Comparison of ENCODE assay signal across 15 cellular contexts in genomic region chr1:20697560-20697959, GRCh38. TPM values are rescaled to one million over a fixed set of nuclear protein-coding genes. Genes with fewer than 3 reads are reported as not detected.
DNase-seq lines count a peak whose midpoint lies in the region; ATAC-seq, FAIRE-seq and TF ChIP-seq lines count a peak whose summit lies in the region.
"Had no signal": no experiment of that assay in that cellular context is flagged by ENCODE, and none has a peak within 500 bp of the region (broad histone marks: within the 10 kb centered on the region; RNA-seq: fewer than 3 reads in every experiment).

No MANE protein-coding gene starts in this region.

- H3K27me3 ChIP-seq in keratinocyte (ENCODE audit: control insufficient read depth, extremely low read depth, insufficient read depth, low read length): no peaks in the 10 kb centered on the region
- H3K27me3 ChIP-seq in tibial artery: no peaks in the 10 kb centered on the region
- no peaks in the 10 kb centered on the region for H3K27me3 ChIP-seq in testis

- DNase-seq in DMS79 treated with DMSO at 0.1 percent for 48 hours (lab: John Stamatoyannopoulos, UW) (peak; percentile 56), DMS79 (lab: John Stamatoyannopoulos, UW) (no peak), WTC11 (ENCODE audit: low spot score) (no peak), keratinocyte (ENCODE audit: low read depth, low spot score) (no peak), tibial artery (no peak), testis (no peak)
- DNase-seq in activated CD8-positive, alpha-beta memory T cell treated with anti-CD3 and anti-CD28 coated beads, Interleukin-2, amount 10 ng/mL, durations not matched to agents 7 days and 5 days: no peak

- peaks cover 2% of the 10 kb centered on the region for H3K27me3 Mint-ChIP-seq in WTC11 (ENCODE audit: low read depth)
- peaks cover 13% of the 10 kb centered on the region for H3K27me3 Mint-ChIP-seq in activated CD8-positive, alpha-beta memory T cell treated with anti-CD3 and anti-CD28 coated beads, Interleukin-2, amount 10 ng/mL, durations not matched to agents 7 days and 5 days
- H3K27me3 Mint-ChIP-seq: activated B cell treated with CpG ODN at 0.5 μM for 24 hours had no signal

- H3K4me2 ChIP-seq in keratinocyte (ENCODE audit: control insufficient read depth, extremely low read depth, insufficient read depth, low read depth, low read length): peak overlapping the region; percentile 18

- TF ChIP-seq CTCF in WTC11 (IDR thresholded peaks at IDR 0.05): no peak
- no peak for TF ChIP-seq CTCF in keratinocyte (optimal IDR thresholded peaks at IDR 0.05 in 1 of 3, IDR thresholded peaks at IDR 0.05 in 1 of 3, conservative IDR thresholded peaks at IDR 0.05 in 1 of 3; ENCODE audit: extremely low read depth in 1 of 3, insufficient read depth in 2 of 3, low read length in 3 of 3)
- TF ChIP-seq CTCF in tibial artery (IDR thresholded peaks at IDR 0.05): no peak
- no peak for TF ChIP-seq CTCF in testis (IDR thresholded peaks at IDR 0.05)

- H3K9me1 ChIP-seq in keratinocyte (ENCODE audit: control insufficient read depth, extremely low read depth, insufficient read depth, low read length): no peaks in the 10 kb centered on the region

- TF ChIP-seq POLR2A in testis (IDR thresholded peaks at IDR 0.05): no peak

- H3K27ac ChIP-seq in keratinocyte (ENCODE audit: control insufficient read depth, insufficient read depth, low read length): no peak overlapping the region
- H3K27ac ChIP-seq in tibial artery: peak overlapping the region; percentile 82 to 84
- H3K27ac ChIP-seq in testis: peak overlapping the region in 1 of 2 donors; percentile 89

- H3K27ac Mint-ChIP-seq in WTC11: no peak overlapping the region
- no peak overlapping the region for H3K27ac Mint-ChIP-seq in activated CD8-positive, alpha-beta memory T cell treated with anti-CD3 and anti-CD28 coated beads, Interleukin-2, amount 10 ng/mL, durations not matched to agents 7 days and 5 days
- H3K27ac Mint-ChIP-seq: activated B cell treated with CpG ODN at 0.5 μM for 24 hours had no signal

- no peak overlapping the region for H2AFZ ChIP-seq in keratinocyte (ENCODE audit: control insufficient read depth, low read length)

- H3K4me3 Mint-ChIP-seq in WTC11: 0 out of 2 replicates have a peak overlapping the region, but pooled peaks have one; percentile 79
- H3K4me3 Mint-ChIP-seq in activated CD8-positive, alpha-beta memory T cell treated with anti-CD3 and anti-CD28 coated beads, Interleukin-2, amount 10 ng/mL, durations not matched to agents 7 days and 5 days: no peak overlapping the region

- FAIRE-seq in keratinocyte (lab: Jason Lieb, UNC): no peak
- FAIRE-seq: islet of Langerhans had no signal

- H3K4me1 Mint-ChIP-seq in WTC11: peaks cover 11% of the 10 kb centered on the region
- H3K4me1 Mint-ChIP-seq in activated CD8-positive, alpha-beta memory T cell treated with anti-CD3 and anti-CD28 coated beads, Interleukin-2, amount 10 ng/mL, durations not matched to agents 7 days and 5 days: peaks cover 6% of the 10 kb centered on the region
- H3K4me1 Mint-ChIP-seq: activated T-helper 17 cell treated with anti-CD3 and anti-CD28 coated beads, Interleukin-2, amount 50 U/mL, for 72 hours had no signal

- dilution Hi-C loops in keratinocyte (cut with MboI; ENCODE audit: extremely low pct_ligation_motif_present, low sequenced_read_pairs): no loop called here

- peaks cover 24% of the 10 kb centered on the region for H3K4me1 ChIP-seq in keratinocyte (ENCODE audit: control insufficient read depth, extremely low read depth, insufficient read depth, low read length)
- peaks cover 0 to 12% (median 10%) of the 10 kb centered on the region in 4 donors for H3K4me1 ChIP-seq in tibial artery
- peaks cover 5% of the 10 kb centered on the region for H3K4me1 ChIP-seq in testis

- no peaks in the 10 kb centered on the region for H3K79me2 ChIP-seq in keratinocyte (ENCODE audit: control insufficient read depth, insufficient read depth, low read length)

- CTCF ChIA-PET in WTC11 (lab: Charles Lee): interaction anchor here (0.5 to 2.9 kb wide), 34 partner anchors 9 to 520 kb away, joined by 3 to 124 read pairs (median 8); partner anchors contain the start of genes DDOST, FAM43B, HP1BP3 and KIF17
- CTCF ChIA-PET in activated CD8-positive, alpha-beta memory T cell treated with anti-CD3 and anti-CD28 coated beads, Interleukin-2, amount 10 ng/mL, durations not matched to agents 7 days and 5 days (lab: Charles Lee): interaction anchor here (1.0 to 4.7 kb wide), 19 partner anchors 10 to 835 kb away, joined by 3 to 52 read pairs (median 6); partner anchors contain the start of genes HP1BP3 and SH2D5

- H3K9ac ChIP-seq in keratinocyte (ENCODE audit: control insufficient read depth, extremely low read depth, insufficient read depth, low read length): no peak overlapping the region

- POLR2A ChIA-PET in WTC11 (lab: Charles Lee): interaction anchor here (0.6 to 1.6 kb wide), 6 partner anchors 21 to 1641 kb away, joined by 3 to 12 read pairs (median 4); partner anchors contain the start of genes HP1BP3, KIF17 and SH2D5

- 91 to 94% methylated on average over 7 to 11 of the region's 11 CpGs for WGBS in testis, 2 donors

- no peak for ATAC-seq in WTC11
- no peak for ATAC-seq in activated CD8-positive, alpha-beta memory T cell treated with anti-CD3 and anti-CD28 coated beads, Interleukin-2, amount 10 ng/mL, durations not matched to agents 7 days and 5 days
- no peak for ATAC-seq in HG03175 (IDR thresholded peaks at IDR 0.05; ENCODE audit: unreplicated experiment)

- peaks cover 0 to 14% of the 10 kb centered on the region in 2 experiments for H3K36me3 ChIP-seq in keratinocyte (ENCODE audit: control insufficient read depth in 2 of 2, extremely low read depth in 1 of 2, insufficient read depth in 2 of 2, low read length in 2 of 2)
- no peaks in the 10 kb centered on the region for H3K36me3 ChIP-seq in tibial artery
- H3K36me3 ChIP-seq in testis (ENCODE audit: low read depth, missing control alignments): no peaks in the 10 kb centered on the region
- H3K36me3 ChIP-seq: thoracic aorta had no signal

- H3K9me3 ChIP-seq in keratinocyte (ENCODE audit: control insufficient read depth, low read depth, low read length) (no peaks in the 10 kb centered on the region), tibial artery (no peaks in the 10 kb centered on the region), testis (no peaks in the 10 kb centered on the region)
- H3K9me3 ChIP-seq: thoracic aorta had no signal

- no peaks in the 10 kb centered on the region for H3K36me3 Mint-ChIP-seq in WTC11
- H3K36me3 Mint-ChIP-seq in activated CD8-positive, alpha-beta memory T cell treated with anti-CD3 and anti-CD28 coated beads, Interleukin-2, amount 10 ng/mL, durations not matched to agents 7 days and 5 days: no peaks in the 10 kb centered on the region
- H3K36me3 Mint-ChIP-seq: IgD-negative memory B cell, memory B cell had no signal

- no peak overlapping the region for H3K4me3 ChIP-seq in keratinocyte (ENCODE audit: control insufficient read depth in 2 of 3, extremely low read depth in 1 of 3, insufficient read depth in 2 of 3, low read depth in 1 of 3, low read length in 3 of 3)
- H3K4me3 ChIP-seq in tibial artery: no peak overlapping the region
- H3K4me3 ChIP-seq in testis: no peak overlapping the region

- H3K9me3 Mint-ChIP-seq in WTC11: no peaks in the 10 kb centered on the region
- H3K9me3 Mint-ChIP-seq in activated CD8-positive, alpha-beta memory T cell treated with anti-CD3 and anti-CD28 coated beads, Interleukin-2, amount 10 ng/mL, durations not matched to agents 7 days and 5 days (ENCODE audit: low read depth): no peaks in the 10 kb centered on the region
- H3K9me3 Mint-ChIP-seq: activated B cell treated with CpG ODN at 0.5 μM for 24 hours; activated T-helper 17 cell treated with anti-CD3 and anti-CD28 coated beads, Interleukin-2, amount 50 U/mL, for 72 hours; IgD-negative memory B cell; memory B cell had no signal

- no peaks in the 10 kb centered on the region for H4K20me1 ChIP-seq in keratinocyte (ENCODE audit: control insufficient read depth, extremely low read depth, insufficient read depth, low read length)

- intact Hi-C loops in tibial artery (cut with DNase I; ENCODE audit: low total_unique reads) (loop anchor here (2.0 kb wide), 2 partner anchors 35 to 497 kb away; partner anchors contain the start of gene SH2D5), testis (cut with DNase I; ENCODE audit: low total_unique reads) (loop anchor here (10.0 kb wide), 1 partner anchor 497 kb away; no protein-coding TSS in a partner anchor)

RNA-seq across cellular contexts. Expression of gene KIF17, which starts 20.2 kb away (rescaled TPM):
- 8.1 to 16.1 TPM (median 14.3 TPM) in 3 replicates for total RNA-seq in WTC11 (2021)
- 0.90 to 1.2 TPM (median 1.1 TPM) in 3 replicates for polyA plus RNA-seq in keratinocyte
- 5.8 TPM for polyA plus RNA-seq in keratinocyte (2011; ENCODE audit: low read depth)
- polyA plus RNA-seq in keratinocyte (2011; cell fraction: cytosol; rRNA removed): 0.40 and 0.81 TPM in 2 replicates
- polyA plus RNA-seq in keratinocyte (2011; cell fraction: nucleus; rRNA removed): 3.9 and 4.5 TPM in 2 replicates
- polyA plus RNA-seq in keratinocyte (2012; ENCODE audit: low replicate concordance): 1.1 and 2.6 TPM in 2 replicates
- 0.59 to 1.5 TPM (median 1.2 TPM) in 3 replicates for polyA minus RNA-seq in keratinocyte
- polyA minus RNA-seq in keratinocyte (2011; cell fraction: cytosol; rRNA and poly(A)+ RNA removed): 1.7 TPM
- 2.2 and 2.6 TPM in 2 replicates for polyA minus RNA-seq in keratinocyte (2011; cell fraction: nucleus; rRNA and poly(A)+ RNA removed)
- total RNA-seq in testis: 10 to 100 TPM; 36.1 to 80.2 TPM
- 54.1 TPM for polyA plus RNA-seq in testis (ENCODE audit: insufficient read depth, low read depth, low replicate concordance)
- not detected for total RNA-seq in activated CD8-positive, alpha-beta memory T cell treated with anti-CD3 and anti-CD28 coated beads, Interleukin-2, amount 10 ng/mL, durations not matched to agents 7 days and 5 days
- total RNA-seq: activated B cell treated with CpG ODN at 0.5 μM for 24 hours had no signal
- polyA plus RNA-seq: IgD-negative memory B cell had no signal

RNA-seq across cellular contexts. Expression of gene SH2D5, which starts 34.9 kb away (rescaled TPM):
- 13.4 to 17.8 TPM (median 13.8 TPM) in 3 replicates for total RNA-seq in WTC11 (2021)
- polyA plus RNA-seq in keratinocyte: 60.8 to 83.8 TPM (median 69.0 TPM) in 3 replicates
- polyA plus RNA-seq in keratinocyte (2011; ENCODE audit: low read depth): 25.6 TPM
- 47.6 and 72.0 TPM in 2 replicates for polyA plus RNA-seq in keratinocyte (2011; cell fraction: cytosol; rRNA removed)
- 163 and 199 TPM in 2 replicates for polyA plus RNA-seq in keratinocyte (2011; cell fraction: nucleus; rRNA removed)
- 39.9 and 102 TPM in 2 replicates for polyA plus RNA-seq in keratinocyte (2012; ENCODE audit: low replicate concordance)
- polyA minus RNA-seq in keratinocyte: 41.1 to 72.9 TPM (median 42.6 TPM) in 3 replicates
- polyA minus RNA-seq in keratinocyte (2011; cell fraction: cytosol; rRNA and poly(A)+ RNA removed): 92.5 TPM
- polyA minus RNA-seq in keratinocyte (2011; cell fraction: nucleus; rRNA and poly(A)+ RNA removed): 59.7 and 71.6 TPM in 2 replicates
- 1 to 10 TPM; 4.2 to 5.8 TPM for total RNA-seq in testis
- polyA plus RNA-seq in testis (ENCODE audit: insufficient read depth, low read depth, low replicate concordance): 5.1 TPM
- not detected for total RNA-seq in activated CD8-positive, alpha-beta memory T cell treated with anti-CD3 and anti-CD28 coated beads, Interleukin-2, amount 10 ng/mL, durations not matched to agents 7 days and 5 days
- total RNA-seq: sciatic nerve had no signal
- polyA plus RNA-seq: IgD-negative memory B cell had no signal

RNA-seq across cellular contexts. Expression of gene DDOST, which starts 36.4 kb away (rescaled TPM):
- total RNA-seq in WTC11 (2021) (299 to 306 TPM (median 300 TPM) in 3 replicates), testis (100 to 1,000 TPM; 207 to 275 TPM)
- polyA plus RNA-seq in keratinocyte (263 to 281 TPM (median 275 TPM) in 3 replicates), testis (ENCODE audit: insufficient read depth, low read depth, low replicate concordance) (237 TPM)
- 37.1 TPM for polyA plus RNA-seq in keratinocyte (2011; ENCODE audit: low read depth)
- polyA plus RNA-seq in keratinocyte (2011; cell fraction: cytosol; rRNA removed): 143 and 150 TPM in 2 replicates
- 248 and 263 TPM in 2 replicates for polyA plus RNA-seq in keratinocyte (2011; cell fraction: nucleus; rRNA removed)
- polyA plus RNA-seq in keratinocyte (2012; ENCODE audit: low replicate concordance): 106 and 206 TPM in 2 replicates
- 161 to 195 TPM (median 171 TPM) in 3 replicates for polyA minus RNA-seq in keratinocyte
- polyA minus RNA-seq in keratinocyte (2011; cell fraction: cytosol; rRNA and poly(A)+ RNA removed): 146 TPM
- polyA minus RNA-seq in keratinocyte (2011; cell fraction: nucleus; rRNA and poly(A)+ RNA removed): 203 and 262 TPM in 2 replicates
- total RNA-seq in activated CD8-positive, alpha-beta memory T cell treated with anti-CD3 and anti-CD28 coated beads, Interleukin-2, amount 10 ng/mL, durations not matched to agents 7 days and 5 days: 100 to 1,000 TPM; 137 to 170 TPM

Comparison
In these comparisons a context has a peak if more than half of its experiments do, and no peak if none do; other contexts are left out.
1. RNA of gene SH2D5, which starts 34.9 kb away (total RNA-seq): 13.4 to 17.8 TPM in WTC11 and 4.2 to 5.8 TPM in testis; not detected in activated CD8-positive, alpha-beta memory T cell treated with anti-CD3 and anti-CD28 coated beads, Interleukin-2, amount 10 ng/mL, durations not matched to agents 7 days and 5 days; every median in the first group is over 4 times any median in the second.